In genomic region chr11:130223291-130223971, GRCh38 we compare ENCODE assay signal across 18 cellular contexts.
A peak's percentile ranks its signal among the peaks of the same experiment; 100 is the strongest.
DNase-seq lines count a peak whose midpoint lies in the region; ATAC-seq, FAIRE-seq and TF ChIP-seq lines count a peak whose summit lies in the region.
"Had no signal": no experiment of that assay in that cellular context is flagged by ENCODE, and none has a peak within 500 bp of the region (broad histone marks: within the 10 kb centered on the region; RNA-seq: fewer than 3 reads in every experiment).

No MANE protein-coding gene starts in this region.

- DNase-seq in cardiac septum (ENCODE audit: low spot score) (peak; percentile 71), Right ventricle myocardium inferior (ENCODE audit: missing footprints) (no peak), astrocyte of the hippocampus (ENCODE audit: low read depth, low spot score) (peak; percentile 53), lung (ENCODE audit: low spot score) (no peak), thyroid gland (peak; percentile 36 to 51), frontal cortex (ENCODE audit: low spot score in 2 of 2) (no peak)
- DNase-seq: activated naive CD4-positive, alpha-beta T cell treated with anti-CD3 and anti-CD28 coated beads, Interleukin-2, amount 10 ng/mL, durations not matched to agents 7 days and 5 days; GDM1; NCI-H1930; NCI-H446 treated with DMSO at 0.1 percent for 48 hours; occipital lobe; T-helper 17 cell had no signal

- intact Hi-C loops in cardiac septum (cut with DNase I), result no loop called here
- intact Hi-C loops in Right ventricle myocardium inferior (cut with DNase I), result no loop called here
- intact Hi-C loops in thyroid gland (cut with DNase I), result no loop called here

- H3K4me3 ChIP-seq in lung (no peak overlapping the region), thyroid gland (replicated peaks in 1 of 3) (no peak overlapping the region)
- H3K4me3 ChIP-seq: K562, thoracic aorta had no signal

- H3K36me3 ChIP-seq in lung (ENCODE audit: control insufficient read depth in 2 of 2, insufficient read depth in 2 of 2, low read length in 2 of 2), result peaks cover 0 to 1% of the 10 kb centered on the region in 2 donors
- H3K36me3 ChIP-seq in thyroid gland, result no peaks in the 10 kb centered on the region

- FAIRE-seq in frontal cortex (lab: Jason Lieb, UNC), result no peak
- FAIRE-seq: GM12892, K562 had no signal

- ATAC-seq in Right ventricle myocardium inferior (no peak), lung (ENCODE audit: insufficient read depth, low FRiP score) (peak; percentile 66), HG02970 (IDR thresholded peaks at IDR 0.05; ENCODE audit: low FRiP score, unreplicated experiment) (no peak), HG02852 (IDR thresholded peaks at IDR 0.05; ENCODE audit: unreplicated experiment) (no peak)
- ATAC-seq: esophagus mucosa, K562, T-helper 17 cell had no signal

- TF ChIP-seq CTCF in lung (IDR thresholded peaks at IDR 0.05; ENCODE audit: control extremely low read depth, extremely low read depth) (no peak), thyroid gland (IDR thresholded peaks at IDR 0.05) (no peak)

- H3K27me3 ChIP-seq in lung (ENCODE audit: control insufficient read depth, insufficient read depth), result no peaks in the 10 kb centered on the region
- H3K27me3 ChIP-seq in thyroid gland, result no peaks in the 10 kb centered on the region

- H3K9me3 ChIP-seq in lung (ENCODE audit: control insufficient read depth in 2 of 2, insufficient read depth in 1 of 2, low read length in 1 of 2), result no peaks in the 10 kb centered on the region
- no peaks in the 10 kb centered on the region for H3K9me3 ChIP-seq in thyroid gland
- H3K9me3 ChIP-seq: thoracic aorta had no signal

- 66 to 81% methylated on average over 12 of the region's 12 CpGs for WGBS in lung, 2 donors
- 53 to 61% methylated on average over 12 of the region's 12 CpGs for WGBS in thyroid gland, 2 donors

- TF ChIP-seq POLR2A in thyroid gland (IDR thresholded peaks at IDR 0.05), result no peak

- H3K4me1 ChIP-seq in lung (ENCODE audit: control insufficient read depth in 2 of 2, insufficient read depth in 2 of 2, low read length in 2 of 2) (no peaks in the 10 kb centered on the region), thyroid gland (peaks cover 0 to 6% of the 10 kb centered on the region in 2 donors)

- no peak overlapping the region for H3K27ac ChIP-seq in lung (ENCODE audit: low read depth in 1 of 2, low read length in 1 of 2)
- H3K27ac ChIP-seq in thyroid gland, result no peak overlapping the region
- H3K27ac ChIP-seq: thoracic aorta had no signal

Comparison
In these comparisons a context has a peak if more than half of its experiments do, and no peak if none do; other contexts are left out.
1. DNase-seq: peak in cardiac septum (single experiment), astrocyte of the hippocampus (single experiment) and thyroid gland (2 of 2); none in Right ventricle myocardium inferior (single experiment), lung (single experiment) and frontal cortex (0 of 2).